ENCODE assay signal across 8 cellular contexts in the genomic region with DNA sequence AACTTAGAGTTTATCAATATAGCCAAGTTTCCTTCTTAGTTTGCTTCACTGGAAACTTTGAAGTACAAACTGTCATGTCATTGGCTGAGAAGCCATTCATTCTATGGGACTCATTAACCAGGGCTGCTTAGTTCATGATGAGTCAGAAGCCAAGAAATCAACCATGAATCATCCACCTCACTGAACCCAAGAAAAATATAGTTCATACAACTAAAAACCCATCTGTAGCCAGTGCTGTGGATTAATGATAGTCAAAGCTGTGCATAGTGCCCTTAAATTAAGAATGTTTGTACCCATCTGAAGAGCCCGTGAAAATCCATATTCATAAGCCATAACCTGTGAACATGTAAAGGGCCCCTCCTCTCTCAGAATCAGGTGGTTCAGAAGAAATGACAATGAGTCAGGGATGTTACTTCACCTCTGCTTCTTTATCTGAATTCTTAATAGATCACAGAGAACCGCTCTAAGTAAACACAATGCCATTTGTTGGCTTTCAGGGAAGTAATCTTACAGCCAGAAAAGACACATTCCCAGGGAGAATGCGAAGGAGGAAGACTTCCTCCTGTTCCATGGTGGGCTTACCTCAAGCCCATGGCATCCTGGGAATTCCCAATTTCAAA. TPM values are rescaled to one million over a fixed set of nuclear protein-coding genes. Genes with fewer than 3 reads are reported as not detected.
DNase-seq lines count a peak whose midpoint lies in the region; ATAC-seq and FAIRE-seq lines count a peak whose summit lies in the region.

No MANE protein-coding gene starts in this region.

- peak; percentile 88 for FAIRE-seq in A204.1 (lab: Jason Lieb, UNC)

- in situ Hi-C loops in SK-MEL-5 (cut with HindIII; ENCODE audit: low pct_unique_long_range_greater_than_20kb, low sequenced_read_pairs), result no loop called here
- in situ Hi-C loops in G401 (cut with HindIII; ENCODE audit: low sequenced_read_pairs), result no loop called here

- ATAC-seq in GM18867 (IDR thresholded peaks at IDR 0.05; ENCODE audit: unreplicated experiment) (peak; percentile 91), HG03045 (IDR thresholded peaks at IDR 0.05; ENCODE audit: unreplicated experiment) (peak; percentile 90)

- DNase-seq in SK-MEL-5 (ENCODE audit: low read depth, low spot score) (peak; percentile 53), glomerular visceral epithelial cell (ENCODE audit: extremely low spot score) (peak; percentile 90), occipital lobe (lab: John Stamatoyannopoulos, UW) (no peak), G401 (ENCODE audit: low spot score) (no peak)
- no peak for DNase-seq in activated CD8-positive, alpha-beta memory T cell treated with anti-CD3 and anti-CD28 coated beads, Interleukin-2, amount 50 U/mL, for 4 hours

RNA-seq across cellular contexts. Expression of gene MMP20, which starts 25.4 kb away (rescaled TPM):
- total RNA-seq in SK-MEL-5 (2014; rRNA removed; shearing (Covaris generic)), result not detected in 2 replicates
- polyA plus RNA-seq in SK-MEL-5 (2015; cell fraction: cytosol; rRNA removed), result not detected in 2 replicates
- polyA plus RNA-seq in SK-MEL-5 (2015; cell fraction: nucleus; rRNA removed), result not detected in 2 replicates
- not detected for total RNA-seq in occipital lobe
- total RNA-seq in G401 (2014; rRNA removed; shearing (Covaris generic)), result not detected in 2 replicates

Comparison
In these comparisons a context has a peak if more than half of its experiments do, and no peak if none do; other contexts are left out.
1. DNase-seq: peak in SK-MEL-5 (single experiment) and glomerular visceral epithelial cell (single experiment); none in occipital lobe (single experiment), activated CD8-positive, alpha-beta memory T cell treated with anti-CD3 and anti-CD28 coated beads, Interleukin-2, amount 50 U/mL, for 4 hours (single experiment) and G401 (single experiment).